Comparison of ENCODE assay signal across 8 cellular contexts in the genomic region with DNA sequence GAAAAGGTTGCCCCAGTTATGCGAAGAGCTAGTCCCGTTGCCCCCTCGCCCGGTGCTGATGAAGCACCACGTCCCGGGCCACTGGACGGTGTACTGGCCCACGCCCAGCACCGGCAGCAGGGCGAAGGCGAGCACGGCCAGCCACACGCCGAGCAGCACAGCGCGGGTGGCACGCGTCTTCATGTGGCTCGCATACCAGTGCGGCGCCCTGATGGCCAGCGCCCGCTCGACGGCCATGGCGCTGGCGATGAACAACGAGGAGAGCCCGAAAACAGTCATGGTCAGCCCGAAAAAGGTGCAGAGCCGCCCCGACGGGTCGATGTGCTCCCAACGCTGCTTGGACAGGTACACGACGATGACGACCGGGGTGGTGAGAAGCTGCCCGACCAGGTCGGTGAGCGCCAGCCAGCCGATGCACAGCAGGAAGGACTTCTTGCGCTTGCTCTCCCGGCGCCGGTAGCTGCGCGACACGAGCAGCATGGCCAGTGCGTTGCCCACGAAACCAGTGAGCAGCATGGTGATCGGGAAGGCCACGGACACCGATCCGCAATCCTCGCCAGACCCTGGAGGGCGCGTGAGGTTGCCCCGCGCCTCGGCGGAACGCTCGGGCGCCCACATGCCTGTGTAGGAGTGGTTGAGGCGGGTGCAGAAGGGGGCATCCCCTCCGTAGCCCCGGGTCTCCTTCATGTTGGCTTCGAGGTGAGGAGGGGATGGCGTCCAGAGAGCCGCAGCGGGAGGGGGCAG. TPM values are rescaled to one million over a fixed set of nuclear protein-coding genes. Genes with fewer than 3 reads are reported as not detected.
DNase-seq lines count a peak whose midpoint lies in the region; ATAC-seq and TF ChIP-seq lines count a peak whose summit lies in the region.

No MANE protein-coding gene starts in this region.

- no peaks in the 10 kb centered on the region for H3K9me3 Mint-ChIP-seq in activated naive CD4-positive, alpha-beta T cell treated with anti-CD3 and anti-CD28 coated beads for 36 hours
- H3K9me3 Mint-ChIP-seq in type B pancreatic cell: no peaks in the 10 kb centered on the region

- H3K9me3 ChIP-seq in Peyer's patch: no peaks in the 10 kb centered on the region

- DNase-seq in activated naive CD4-positive, alpha-beta T cell treated with anti-CD3 and anti-CD28 coated beads for 36 hours: peak; percentile 13
- no peak for DNase-seq in activated naive CD4-positive, alpha-beta T cell treated with Interleukin-2 at 50 U/mL for 16 hours
- DNase-seq in Peyer's patch: peak in 1 of 3 donors; percentile 52
- peak in 2 of 10 donors; percentile 3 to 40 for DNase-seq in dorsolateral prefrontal cortex
- DNase-seq in lung microvascular endothelial cell (ENCODE audit: low read depth in 2 of 2): peak; percentile 7 to 14
- no peak for DNase-seq in type B pancreatic cell (ENCODE audit: extremely low spot score, unreplicated experiment)
- no peak for DNase-seq in kidney glomerular epithelial cell (lab: John Stamatoyannopoulos, UW)

- H3K27ac ChIP-seq in Peyer's patch (peak overlapping the region in 2 of 4 donors; percentile 11 to 21), dorsolateral prefrontal cortex (no peak overlapping the region)

- no peak overlapping the region for H3K27ac Mint-ChIP-seq in activated naive CD4-positive, alpha-beta T cell treated with anti-CD3 and anti-CD28 coated beads for 36 hours
- no peak overlapping the region for H3K27ac Mint-ChIP-seq in type B pancreatic cell

- H3K27me3 Mint-ChIP-seq in activated naive CD4-positive, alpha-beta T cell treated with anti-CD3 and anti-CD28 coated beads for 36 hours (ENCODE audit: low read depth): peaks cover 41% of the 10 kb centered on the region
- H3K27me3 Mint-ChIP-seq in type B pancreatic cell: peaks cover 58% of the 10 kb centered on the region

- no peaks in the 10 kb centered on the region for H3K36me3 ChIP-seq in Peyer's patch

- intact Hi-C loops in activated naive CD4-positive, alpha-beta T cell treated with anti-CD3 and anti-CD28 coated beads for 36 hours (cut with micrococcal nuclease): loop anchor here (10.0 kb wide), 1 partner anchor 172 kb away; no protein-coding TSS in a partner anchor
- intact Hi-C loops in dorsolateral prefrontal cortex (cut with DNase I): loop anchor here (5.0 to 10.0 kb wide), 2 partner anchors 520 to 522 kb away; no protein-coding TSS in a partner anchor

- CTCF ChIA-PET in activated naive CD4-positive, alpha-beta T cell treated with anti-CD3 and anti-CD28 coated beads for 36 hours (lab: Charles Lee): interaction anchor here (0.6 to 1.2 kb wide), 2 partner anchors 36 to 329 kb away, joined by 3 read pairs; no protein-coding TSS in a partner anchor

- peaks cover 0 to 16% (median 9%) of the 10 kb centered on the region in 4 donors for H3K4me1 ChIP-seq in Peyer's patch

- peak overlapping the region; percentile 26 to 61 (median 49) for H3K4me3 ChIP-seq in Peyer's patch
- peak overlapping the region; percentile 14 to 71 (median 51) for H3K4me3 ChIP-seq in dorsolateral prefrontal cortex

- H3K27me3 ChIP-seq in Peyer's patch (peaks cover 0 to 8% of the 10 kb centered on the region in 2 donors), dorsolateral prefrontal cortex (peaks cover 6 to 63% (median 27%) of the 10 kb centered on the region in 45 donors)

- H3K36me3 Mint-ChIP-seq in activated naive CD4-positive, alpha-beta T cell treated with anti-CD3 and anti-CD28 coated beads for 36 hours (ENCODE audit: low read depth): no peaks in the 10 kb centered on the region
- no peaks in the 10 kb centered on the region for H3K36me3 Mint-ChIP-seq in type B pancreatic cell

- TF ChIP-seq POLR2A in Peyer's patch (IDR thresholded peaks at IDR 0.05): no peak

- peak overlapping the region; percentile 64 for H3K4me3 Mint-ChIP-seq in activated naive CD4-positive, alpha-beta T cell treated with anti-CD3 and anti-CD28 coated beads for 36 hours
- peak overlapping the region; percentile 86 for H3K4me3 Mint-ChIP-seq in type B pancreatic cell

- no peak for ATAC-seq in HG03196 (IDR thresholded peaks at IDR 0.05; ENCODE audit: unreplicated experiment)

- TF ChIP-seq CTCF in Peyer's patch (IDR thresholded peaks at IDR 0.05) (no peak), dorsolateral prefrontal cortex (IDR thresholded peaks at IDR 0.05 in 54 of 56, conservative IDR thresholded peaks at IDR 0.05 in 2 of 56; ENCODE audit: low read depth in 1 of 56, partially characterized antibody in 56 of 56) (no peak), type B pancreatic cell (conservative IDR thresholded peaks at IDR 0.05) (no peak)

- peaks cover 16% of the 10 kb centered on the region for H3K4me1 Mint-ChIP-seq in activated naive CD4-positive, alpha-beta T cell treated with anti-CD3 and anti-CD28 coated beads for 36 hours (ENCODE audit: low read depth)
- no peaks in the 10 kb centered on the region for H3K4me1 Mint-ChIP-seq in type B pancreatic cell (ENCODE audit: unreplicated experiment)

RNA-seq across cellular contexts. Expression of a gene that starts 0.6 kb away (rescaled TPM):
- total RNA-seq in activated naive CD4-positive, alpha-beta T cell treated with anti-CD3 and anti-CD28 coated beads for 36 hours: under 1 TPM in 1 of 2 experiments, not detected in 1; 0.05 TPM
- total RNA-seq in Peyer's patch: 1 to 10 TPM; 1.4 to 9.1 (median 2.5) TPM
- total RNA-seq in dorsolateral prefrontal cortex: 1 to 10 TPM in 86 of 120 experiments, under 1 TPM in 33, not detected in 1; 0.26 to 6.2 (median 1.6) TPM
- total RNA-seq in lung microvascular endothelial cell: under 0.01 TPM in 2 replicates
- 2.8 and 4.7 TPM in 2 replicates for total RNA-seq in type B pancreatic cell (ENCODE audit: low replicate concordance)

RNA-seq across cellular contexts. Expression of a gene that starts 33.8 kb away (rescaled TPM):
- total RNA-seq in activated naive CD4-positive, alpha-beta T cell treated with anti-CD3 and anti-CD28 coated beads for 36 hours: 100 to 1,000 TPM; 107 to 114 TPM
- 100 to 1,000 TPM in 1 of 4 donors, 10 to 100 TPM in 3; 69.7 to 158 (median 91.2) TPM for total RNA-seq in Peyer's patch
- 100 to 1,000 TPM in 114 of 120 experiments, 10 to 100 TPM in 6; 72.7 to 146 (median 116) TPM for total RNA-seq in dorsolateral prefrontal cortex
- 16.6 and 19.6 TPM in 2 replicates for total RNA-seq in lung microvascular endothelial cell
- 87.1 and 112 TPM in 2 replicates for total RNA-seq in type B pancreatic cell (ENCODE audit: low replicate concordance)

Comparison
In these comparisons a context has a peak if more than half of its experiments do, and no peak if none do; other contexts are left out.
1. DNase-seq: peak in activated naive CD4-positive, alpha-beta T cell treated with anti-CD3 and anti-CD28 coated beads for 36 hours (single experiment) and lung microvascular endothelial cell (2 of 2); none in activated naive CD4-positive, alpha-beta T cell treated with Interleukin-2 at 50 U/mL for 16 hours (single experiment), type B pancreatic cell (single experiment) and kidney glomerular epithelial cell (single experiment).